ENCODE assay signal across 1 cellular context in genomic region chr7:113054272-113054671, GRCh38. TPM values are rescaled to one million over a fixed set of nuclear protein-coding genes. Genes with fewer than 3 reads are reported as not detected.
"Had no signal": no experiment of that assay in that cellular context is flagged by ENCODE, and none has a peak within 500 bp of the region (broad histone marks: within the 10 kb centered on the region; RNA-seq: fewer than 3 reads in every experiment).

No MANE protein-coding gene starts in this region.

RNA-seq across cellular contexts. Expression of gene GPR85, which starts 32.4 kb away (rescaled TPM):
- total RNA-seq: H9 had no signal
